Comparison of ENCODE assay signal across 1 cellular context in the genomic region with DNA sequence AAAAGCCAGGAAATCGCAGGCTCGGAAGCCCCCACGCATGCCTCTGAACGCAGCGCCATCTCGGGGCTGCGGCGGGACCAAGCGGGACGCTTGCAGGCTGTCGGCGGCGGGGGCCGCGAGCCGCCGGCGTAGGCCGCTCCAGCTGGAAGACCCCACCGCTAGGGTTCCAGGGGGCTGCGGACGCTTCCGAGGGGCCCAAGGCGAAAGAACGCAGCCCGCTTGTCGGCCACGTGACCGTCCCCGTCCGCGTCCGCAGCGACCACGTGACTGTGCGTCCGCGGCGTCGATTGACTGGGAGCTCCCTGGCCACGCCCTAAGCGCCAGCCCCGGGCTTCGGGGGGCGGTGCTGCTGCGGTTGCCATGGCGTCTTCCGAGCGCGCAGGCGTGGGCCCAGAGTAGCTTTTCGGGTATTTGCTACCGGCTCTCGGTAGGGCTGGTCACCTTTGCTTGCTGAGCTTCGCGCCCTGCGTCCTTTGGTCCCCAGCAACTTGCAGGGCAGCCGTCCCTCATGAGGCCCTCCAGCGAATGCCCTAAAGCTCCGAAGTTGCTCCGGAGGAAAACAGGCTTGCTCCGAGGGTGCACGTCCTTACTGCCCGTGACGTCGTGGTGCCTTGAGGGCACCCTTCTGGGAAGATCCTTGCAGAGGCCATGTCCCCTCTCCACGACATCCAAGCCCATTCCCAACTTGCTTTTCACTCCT.
TF ChIP-seq lines count a peak whose summit lies in the region.

No MANE protein-coding gene starts in this region.

TF ChIP-seq in IMR-90, 13 proteins besides CTCF, POLR2A, EP300 and RAD21 (continued from another document):
- no peak for TF ChIP-seq MAZ (IDR thresholded peaks at IDR 0.05; ENCODE audit: borderline replicate concordance, low read depth, low read length)
- TF ChIP-seq CEBPB (IDR thresholded peaks at IDR 0.05; ENCODE audit: low read depth, low read length) = no peak
- TF ChIP-seq SMC3 (IDR thresholded peaks at IDR 0.05; ENCODE audit: low read depth, low read length) = no peak
- TF ChIP-seq FOS (IDR thresholded peaks at IDR 0.05; ENCODE audit: low read depth, low read length) = peak; percentile 40; the same call in 1 of the 2 replicates
